16 cellular contexts compared by ENCODE assay signal in genomic region chrX:153495903-153496629, GRCh38. TPM values are rescaled to one million over a fixed set of nuclear protein-coding genes. Genes with fewer than 3 reads are reported as not detected.
DNase-seq lines count a peak whose midpoint lies in the region; ATAC-seq and TF ChIP-seq lines count a peak whose summit lies in the region.
"Had no signal": no experiment of that assay in that cellular context is flagged by ENCODE, and none has a peak within 500 bp of the region (broad histone marks: within the 10 kb centered on the region; RNA-seq: fewer than 3 reads in every experiment).

No MANE protein-coding gene starts in this region.

- no peaks in the 10 kb centered on the region for H3K9me3 Mint-ChIP-seq in activated naive CD4-positive, alpha-beta T cell treated with anti-CD3 and anti-CD28 coated beads, Interleukin-2, amount 50 U/mL, for 72 hours
- H3K9me3 Mint-ChIP-seq: memory B cell, T-cell had no signal

- H3K36me3 ChIP-seq in BE2C, result no peaks in the 10 kb centered on the region
- H3K36me3 ChIP-seq in MG63, result peaks cover 32% of the 10 kb centered on the region
- H3K36me3 ChIP-seq in esophagus squamous epithelium, result no peaks in the 10 kb centered on the region
- H3K36me3 ChIP-seq in psoas muscle (ENCODE audit: insufficient read depth in 1 of 2, low read depth in 1 of 2), result no peaks in the 10 kb centered on the region

- no peak for TF ChIP-seq POLR2A in esophagus squamous epithelium (IDR thresholded peaks at IDR 0.05)

- no peaks in the 10 kb centered on the region for H3K27me3 ChIP-seq in BE2C
- H3K27me3 ChIP-seq in MG63, result no peaks in the 10 kb centered on the region
- H3K27me3 ChIP-seq in esophagus squamous epithelium, result peaks cover 0 to 13% (median 0%) of the 10 kb centered on the region in 4 donors
- H3K27me3 ChIP-seq in psoas muscle (ENCODE audit: insufficient read depth in 3 of 3, low read length in 2 of 3), result peaks cover 0 to 11% (median 0%) of the 10 kb centered on the region in 3 donors

- H3K27ac ChIP-seq in esophagus squamous epithelium, result peak overlapping the region in 2 of 4 donors; percentile 52 to 64
- no peak overlapping the region for H3K27ac ChIP-seq in psoas muscle

- 95% methylated on average over 4 of the region's 18 CpGs; no CpG with 5 or more reads in 1 of the 2 donors for WGBS in esophagus squamous epithelium, 2 donors
- 72 to 80% (median 77%) methylated on average over 12 to 18 of the region's 18 CpGs for WGBS in psoas muscle, 3 donors

- H3K4me3 ChIP-seq in BE2C (ENCODE audit: low read depth, low read length) (peak overlapping the region; percentile 55), MG63 (peak overlapping the region; percentile 74), esophagus squamous epithelium (peak overlapping the region in 3 of 4 donors; percentile 26 to 57 (median 30)), psoas muscle (peak overlapping the region; percentile 48)
- H3K4me3 ChIP-seq: GM12878 had no signal

- H3K36me3 Mint-ChIP-seq in activated naive CD4-positive, alpha-beta T cell treated with anti-CD3 and anti-CD28 coated beads, Interleukin-2, amount 50 U/mL, for 72 hours, result no peaks in the 10 kb centered on the region
- H3K36me3 Mint-ChIP-seq: memory B cell, T-cell had no signal

- no peak overlapping the region for H3K27ac Mint-ChIP-seq in activated naive CD4-positive, alpha-beta T cell treated with anti-CD3 and anti-CD28 coated beads, Interleukin-2, amount 50 U/mL, for 72 hours
- H3K27ac Mint-ChIP-seq: memory B cell, T-cell had no signal

- DNase-seq in BE2C (no peak), MG63 (no peak), esophagus squamous epithelium (lab: John Stamatoyannopoulos, UW) (no peak), psoas muscle (no peak), activated T-cell treated with anti-CD3 and anti-CD28 coated beads for 4 hours (no peak), amniotic stem cell (lab: John Stamatoyannopoulos, UW) (no peak), NCI-H226 (no peak)
- no peak for DNase-seq in activated naive CD4-positive, alpha-beta T cell treated with anti-CD3 and anti-CD28 coated beads, Interleukin-2, amount 50 U/mL, for 72 hours (ENCODE audit: low spot score in 2 of 2)
- DNase-seq: activated CD4-positive, CD25-positive, alpha-beta regulatory T cell; activated CD8-positive, alpha-beta memory T cell treated with anti-CD3 and anti-CD28 coated beads, Interleukin-2, amount 50 U/mL, for 4 hours; activated naive CD4-positive, alpha-beta T cell treated with Interleukin-2 at 50 U/mL for 16 hours; cerebellar nuclear complex; NCI-H526; T-cell had no signal

- ATAC-seq in psoas muscle, result no peak
- no peak for ATAC-seq in activated naive CD4-positive, alpha-beta T cell treated with anti-CD3 and anti-CD28 coated beads, Interleukin-2, amount 50 U/mL, for 72 hours
- ATAC-seq: GM12878 had no signal

- intact Hi-C loops in esophagus squamous epithelium (cut with DNase I), result no loop called here
- intact Hi-C loops in psoas muscle (cut with DNase I), result no loop called here

- H3K9me3 ChIP-seq in BE2C (no peaks in the 10 kb centered on the region), MG63 (no peaks in the 10 kb centered on the region), esophagus squamous epithelium (no peaks in the 10 kb centered on the region), psoas muscle (no peaks in the 10 kb centered on the region)

- TF ChIP-seq CTCF in BE2C (IDR thresholded peaks at IDR 0.05; ENCODE audit: low read depth, low read length) (no peak), esophagus squamous epithelium (IDR thresholded peaks at IDR 0.05) (no peak), psoas muscle (IDR thresholded peaks at IDR 0.05) (no peak)

- H3K4me1 ChIP-seq in BE2C, result peaks cover 12% of the 10 kb centered on the region
- H3K4me1 ChIP-seq in esophagus squamous epithelium, result peaks cover 0 to 58% (median 7%) of the 10 kb centered on the region in 3 donors
- H3K4me1 ChIP-seq in psoas muscle, result no peaks in the 10 kb centered on the region

RNA-seq across cellular contexts. Expression of gene BGN, which starts 1.3 kb away (rescaled TPM):
- 54.0 TPM for polyA plus RNA-seq in BE2C (2012; ENCODE audit: insufficient read depth, insufficient read length, low read depth)
- 35.9 and 94.7 TPM in 2 replicates for total RNA-seq in MG63 (2014; rRNA removed; shearing (Covaris generic); ENCODE audit: low replicate concordance)
- total RNA-seq in esophagus squamous epithelium (10 to 100 TPM in 3 of 4 donors, 1 to 10 TPM in 1; 6.7 to 26.7 (median 15.7) TPM), psoas muscle (10 to 100 TPM; 12.6 to 62.4 (median 23.6) TPM)
- polyA plus RNA-seq in psoas muscle, result 1 to 10 TPM; 6.7 to 9.9 (median 8.4) TPM
- not detected for total RNA-seq in activated naive CD4-positive, alpha-beta T cell treated with anti-CD3 and anti-CD28 coated beads, Interleukin-2, amount 50 U/mL, for 72 hours

RNA-seq across cellular contexts. Expression of gene ATP2B3, which starts 21.4 kb away (rescaled TPM):
- 13.1 TPM for polyA plus RNA-seq in BE2C (2012; ENCODE audit: insufficient read depth, insufficient read length, low read depth)
- total RNA-seq in MG63 (2014; rRNA removed; shearing (Covaris generic); ENCODE audit: low replicate concordance), result 0.13 TPM in 1 of 2 replicates, not detected in the other
- total RNA-seq in esophagus squamous epithelium, result not detected
- under 1 TPM in 1 of 4 donors, not detected in 3; 0.04 TPM for total RNA-seq in psoas muscle
- polyA plus RNA-seq in psoas muscle, result under 1 TPM in 2 of 3 donors, not detected in 1; 0.01 TPM
- total RNA-seq in activated naive CD4-positive, alpha-beta T cell treated with anti-CD3 and anti-CD28 coated beads, Interleukin-2, amount 50 U/mL, for 72 hours, result not detected
- total RNA-seq: GM12878 had no signal

RNA-seq across cellular contexts. Expression of gene HAUS7, which starts 25.7 kb away (rescaled TPM):
- 81.5 TPM for polyA plus RNA-seq in BE2C (2012; ENCODE audit: insufficient read depth, insufficient read length, low read depth)
- 42.4 and 101 TPM in 2 replicates for total RNA-seq in MG63 (2014; rRNA removed; shearing (Covaris generic); ENCODE audit: low replicate concordance)
- total RNA-seq in esophagus squamous epithelium (10 to 100 TPM in 3 of 4 donors, 1 to 10 TPM in 1; 8.8 to 21.0 (median 12.1) TPM), psoas muscle (10 to 100 TPM; 10.7 to 17.3 (median 12.7) TPM)
- 10 to 100 TPM in 2 of 3 donors, 1 to 10 TPM in 1; 8.3 to 18.5 (median 15.0) TPM for polyA plus RNA-seq in psoas muscle
- 10 to 100 TPM; 35.4 to 65.5 TPM for total RNA-seq in activated naive CD4-positive, alpha-beta T cell treated with anti-CD3 and anti-CD28 coated beads, Interleukin-2, amount 50 U/mL, for 72 hours

RNA-seq across cellular contexts. Expression of gene TREX2, which starts 50.2 kb away (rescaled TPM):
- polyA plus RNA-seq in BE2C (2012; ENCODE audit: insufficient read depth, insufficient read length, low read depth), result 4.6 TPM
- 12.0 TPM in 1 of 2 replicates, not detected in the other for total RNA-seq in MG63 (2014; rRNA removed; shearing (Covaris generic); ENCODE audit: low replicate concordance)
- total RNA-seq in esophagus squamous epithelium (1 to 10 TPM; 1.4 to 6.6 (median 4.3) TPM), psoas muscle (under 1 TPM in 3 of 4 donors, not detected in 1; 0.25 to 0.56 (median 0.42) TPM)
- polyA plus RNA-seq in psoas muscle, result under 1 TPM in 2 of 3 donors, not detected in 1; 0.10 to 0.27 TPM
- total RNA-seq in activated naive CD4-positive, alpha-beta T cell treated with anti-CD3 and anti-CD28 coated beads, Interleukin-2, amount 50 U/mL, for 72 hours, result 1 to 10 TPM; 1.0 to 1.6 TPM

Comparison
In these comparisons a context has a peak if more than half of its experiments do, and no peak if none do; other contexts are left out.
1. RNA of gene BGN, which starts 1.3 kb away (total RNA-seq): 35.9 to 94.7 TPM in MG63, 12.6 to 62.4 TPM in psoas muscle and 6.7 to 26.7 TPM in esophagus squamous epithelium; not detected in activated naive CD4-positive, alpha-beta T cell treated with anti-CD3 and anti-CD28 coated beads, Interleukin-2, amount 50 U/mL, for 72 hours; every median in the first group is over 4 times any median in the second.
2. Peak in every context shown above with its lines, with median percentiles within 50 percentile points of each other: H3K4me3 ChIP-seq.